Comparison of ENCODE assay signal across 9 cellular contexts in the genomic region with DNA sequence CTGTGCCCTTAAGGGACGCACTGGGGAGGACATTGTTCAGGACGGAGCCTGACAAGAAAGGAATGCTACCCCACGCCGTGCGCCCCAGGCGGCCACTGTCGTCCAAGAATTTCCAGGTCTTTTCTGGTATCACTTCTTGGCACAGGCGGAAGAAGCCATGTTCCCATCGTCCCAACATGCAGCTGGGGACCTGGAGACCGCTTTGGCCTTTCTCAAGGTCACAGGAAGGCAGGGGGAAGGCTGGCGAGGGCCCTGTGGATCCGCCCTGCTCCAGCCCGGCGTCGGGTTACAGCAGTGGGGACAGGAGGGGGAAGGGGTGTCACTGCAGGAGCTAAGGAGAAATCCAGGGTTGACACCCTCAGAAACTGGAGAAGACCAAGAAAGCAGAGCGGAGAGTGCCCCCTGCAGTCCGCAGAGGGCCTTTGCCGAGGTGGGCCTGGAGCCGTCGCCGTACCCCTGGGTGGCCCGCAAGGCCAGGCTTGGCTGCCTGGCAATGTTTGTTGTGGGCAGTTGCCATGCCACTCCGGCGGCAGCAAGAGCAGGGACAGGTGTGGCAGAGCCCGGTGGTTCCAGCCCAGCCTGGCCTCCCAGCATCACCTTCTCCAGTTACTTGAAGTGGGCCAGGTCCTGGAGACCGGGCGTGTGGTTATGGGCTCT.
DNase-seq lines count a peak whose midpoint lies in the region; ATAC-seq and TF ChIP-seq lines count a peak whose summit lies in the region.
"Had no signal": no experiment of that assay in that cellular context is flagged by ENCODE, and none has a peak within 500 bp of the region (broad histone marks: within the 10 kb centered on the region; RNA-seq: fewer than 3 reads in every experiment).

No MANE protein-coding gene starts in this region.

- H3K4me3 ChIP-seq in right atrium auricular region = no peak overlapping the region
- H3K4me3 ChIP-seq in effector memory CD4-positive, alpha-beta T cell (ENCODE audit: insufficient read depth, low read depth, low read length, poor library complexity, severe bottlenecking) = no peak overlapping the region

- H3K4me1 Mint-ChIP-seq in activated naive CD4-positive, alpha-beta T cell treated with anti-CD3 and anti-CD28 coated beads for 36 hours (ENCODE audit: low read depth) = no peaks in the 10 kb centered on the region

- H3K36me3 ChIP-seq in right atrium auricular region = no peaks in the 10 kb centered on the region
- no peaks in the 10 kb centered on the region for H3K36me3 ChIP-seq in effector memory CD4-positive, alpha-beta T cell (ENCODE audit: control insufficient read depth, insufficient read depth, low read length)

- no peaks in the 10 kb centered on the region for H3K9me3 Mint-ChIP-seq in activated naive CD4-positive, alpha-beta T cell treated with anti-CD3 and anti-CD28 coated beads for 36 hours

- no peak for ATAC-seq in HG03097 (IDR thresholded peaks at IDR 0.05; ENCODE audit: low FRiP score, unreplicated experiment)

- H3K4me3 Mint-ChIP-seq in activated naive CD4-positive, alpha-beta T cell treated with anti-CD3 and anti-CD28 coated beads for 36 hours = no peak overlapping the region
- H3K4me3 Mint-ChIP-seq: CD4-positive, CD25-positive, alpha-beta regulatory T cell had no signal

- no peaks in the 10 kb centered on the region for H3K36me3 Mint-ChIP-seq in activated naive CD4-positive, alpha-beta T cell treated with anti-CD3 and anti-CD28 coated beads for 36 hours (ENCODE audit: low read depth)

- TF ChIP-seq CTCF in right atrium auricular region (IDR thresholded peaks at IDR 0.05) = peak; percentile 18 to 48

- H3K9me3 ChIP-seq in right atrium auricular region = no peaks in the 10 kb centered on the region
- no peaks in the 10 kb centered on the region for H3K9me3 ChIP-seq in effector memory CD4-positive, alpha-beta T cell (ENCODE audit: control insufficient read depth, low read length)

- CTCF ChIA-PET in activated naive CD4-positive, alpha-beta T cell treated with anti-CD3 and anti-CD28 coated beads for 36 hours (lab: Charles Lee) = no interaction called here

- H3K27ac ChIP-seq in right atrium auricular region (peak overlapping the region in 1 of 2 donors; percentile 50), temporal lobe (ENCODE audit: low read depth, low read length) (peak overlapping the region; percentile 67)
- H3K27ac ChIP-seq in effector memory CD4-positive, alpha-beta T cell (ENCODE audit: insufficient read depth, low read length, poor library complexity, severe bottlenecking) = no peak overlapping the region

- H3K27me3 Mint-ChIP-seq in activated naive CD4-positive, alpha-beta T cell treated with anti-CD3 and anti-CD28 coated beads for 36 hours (ENCODE audit: low read depth) = no peaks in the 10 kb centered on the region
- H3K27me3 Mint-ChIP-seq: CD4-positive, CD25-positive, alpha-beta regulatory T cell had no signal

- peak; percentile 70 for DNase-seq in NCI-H748 (lab: John Stamatoyannopoulos, UW; ENCODE audit: unreplicated experiment)
- DNase-seq in NCI-H748 treated with DMSO at 0.1 percent for 48 hours (lab: John Stamatoyannopoulos, UW) = no peak
- DNase-seq in OCI-M1 (lab: John Stamatoyannopoulos, UW) = peak; percentile 32
- no peak for DNase-seq in right atrium auricular region (ENCODE audit: low spot score)
- DNase-seq in activated naive CD4-positive, alpha-beta T cell treated with anti-CD3 and anti-CD28 coated beads for 36 hours = no peak
- no peak for DNase-seq in effector memory CD4-positive, alpha-beta T cell
- DNase-seq: CD4-positive, CD25-positive, alpha-beta regulatory T cell had no signal

- intact Hi-C loops in activated naive CD4-positive, alpha-beta T cell treated with anti-CD3 and anti-CD28 coated beads for 36 hours (cut with micrococcal nuclease) = no loop called here

- H3K27ac Mint-ChIP-seq in activated naive CD4-positive, alpha-beta T cell treated with anti-CD3 and anti-CD28 coated beads for 36 hours = no peak overlapping the region

- H3K4me1 ChIP-seq in right atrium auricular region = peaks cover 0 to 7% of the 10 kb centered on the region in 2 donors
- H3K4me1 ChIP-seq in effector memory CD4-positive, alpha-beta T cell (ENCODE audit: control insufficient read depth, insufficient read depth, low read length, poor library complexity, severe bottlenecking) = no peaks in the 10 kb centered on the region

- no peaks in the 10 kb centered on the region for H3K27me3 ChIP-seq in right atrium auricular region
- H3K27me3 ChIP-seq in effector memory CD4-positive, alpha-beta T cell (replicated peaks; ENCODE audit: control insufficient read depth, insufficient read depth, low read length, poor library complexity, severe bottlenecking) = no peaks in the 10 kb centered on the region

Comparison
In these comparisons a context has a peak if more than half of its experiments do, and no peak if none do; other contexts are left out.
1. DNase-seq: peak in NCI-H748 (single experiment) and OCI-M1 (single experiment); none in NCI-H748 treated with DMSO at 0.1 percent for 48 hours (single experiment), right atrium auricular region (single experiment), activated naive CD4-positive, alpha-beta T cell treated with anti-CD3 and anti-CD28 coated beads for 36 hours (single experiment) and effector memory CD4-positive, alpha-beta T cell (0 of 3).